ENCODE assay signal across 1 cellular context in genomic region chr7:106354822-106355221, GRCh38.
TF ChIP-seq lines count a peak whose summit lies in the region.

No MANE protein-coding gene starts in this region.

TF ChIP-seq in K562, 482 proteins besides CTCF, POLR2A, EP300 and RAD21 (continued from another document):
- TF ChIP-seq CBFA2T3 (IDR thresholded peaks at IDR 0.05): peak; percentile 44
- no peak for TF ChIP-seq HIVEP1 (CRISPR knock-in tag; IDR thresholded peaks at IDR 0.05)
